Comparison of ENCODE assay signal across 1 cellular context in the genomic region with DNA sequence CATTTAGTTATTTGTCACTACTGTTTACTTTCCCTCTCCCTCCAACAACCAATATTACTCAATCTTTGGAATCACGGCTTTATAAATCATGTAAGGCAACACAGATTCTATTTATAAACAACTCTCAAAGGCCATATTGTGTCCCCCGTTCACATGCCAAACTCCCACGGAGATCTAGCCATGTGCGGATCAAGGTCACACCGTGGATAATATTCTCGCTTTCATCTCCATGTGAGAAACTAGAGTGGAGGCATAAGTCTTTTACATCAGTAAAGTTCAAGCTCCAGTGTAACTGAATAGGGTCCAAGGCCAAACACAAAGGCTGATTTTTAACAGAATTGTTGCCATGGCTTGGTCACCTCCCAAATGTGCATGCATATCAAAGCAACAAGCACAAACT.
A peak's percentile ranks its signal among the peaks of the same experiment; 100 is the strongest.
TF ChIP-seq lines count a peak whose summit lies in the region.

No MANE protein-coding gene starts in this region.

TF ChIP-seq in HepG2, 621 proteins besides CTCF, POLR2A, EP300 and RAD21 (continued from another document and continues in another):
- TF ChIP-seq, protein P1, sequence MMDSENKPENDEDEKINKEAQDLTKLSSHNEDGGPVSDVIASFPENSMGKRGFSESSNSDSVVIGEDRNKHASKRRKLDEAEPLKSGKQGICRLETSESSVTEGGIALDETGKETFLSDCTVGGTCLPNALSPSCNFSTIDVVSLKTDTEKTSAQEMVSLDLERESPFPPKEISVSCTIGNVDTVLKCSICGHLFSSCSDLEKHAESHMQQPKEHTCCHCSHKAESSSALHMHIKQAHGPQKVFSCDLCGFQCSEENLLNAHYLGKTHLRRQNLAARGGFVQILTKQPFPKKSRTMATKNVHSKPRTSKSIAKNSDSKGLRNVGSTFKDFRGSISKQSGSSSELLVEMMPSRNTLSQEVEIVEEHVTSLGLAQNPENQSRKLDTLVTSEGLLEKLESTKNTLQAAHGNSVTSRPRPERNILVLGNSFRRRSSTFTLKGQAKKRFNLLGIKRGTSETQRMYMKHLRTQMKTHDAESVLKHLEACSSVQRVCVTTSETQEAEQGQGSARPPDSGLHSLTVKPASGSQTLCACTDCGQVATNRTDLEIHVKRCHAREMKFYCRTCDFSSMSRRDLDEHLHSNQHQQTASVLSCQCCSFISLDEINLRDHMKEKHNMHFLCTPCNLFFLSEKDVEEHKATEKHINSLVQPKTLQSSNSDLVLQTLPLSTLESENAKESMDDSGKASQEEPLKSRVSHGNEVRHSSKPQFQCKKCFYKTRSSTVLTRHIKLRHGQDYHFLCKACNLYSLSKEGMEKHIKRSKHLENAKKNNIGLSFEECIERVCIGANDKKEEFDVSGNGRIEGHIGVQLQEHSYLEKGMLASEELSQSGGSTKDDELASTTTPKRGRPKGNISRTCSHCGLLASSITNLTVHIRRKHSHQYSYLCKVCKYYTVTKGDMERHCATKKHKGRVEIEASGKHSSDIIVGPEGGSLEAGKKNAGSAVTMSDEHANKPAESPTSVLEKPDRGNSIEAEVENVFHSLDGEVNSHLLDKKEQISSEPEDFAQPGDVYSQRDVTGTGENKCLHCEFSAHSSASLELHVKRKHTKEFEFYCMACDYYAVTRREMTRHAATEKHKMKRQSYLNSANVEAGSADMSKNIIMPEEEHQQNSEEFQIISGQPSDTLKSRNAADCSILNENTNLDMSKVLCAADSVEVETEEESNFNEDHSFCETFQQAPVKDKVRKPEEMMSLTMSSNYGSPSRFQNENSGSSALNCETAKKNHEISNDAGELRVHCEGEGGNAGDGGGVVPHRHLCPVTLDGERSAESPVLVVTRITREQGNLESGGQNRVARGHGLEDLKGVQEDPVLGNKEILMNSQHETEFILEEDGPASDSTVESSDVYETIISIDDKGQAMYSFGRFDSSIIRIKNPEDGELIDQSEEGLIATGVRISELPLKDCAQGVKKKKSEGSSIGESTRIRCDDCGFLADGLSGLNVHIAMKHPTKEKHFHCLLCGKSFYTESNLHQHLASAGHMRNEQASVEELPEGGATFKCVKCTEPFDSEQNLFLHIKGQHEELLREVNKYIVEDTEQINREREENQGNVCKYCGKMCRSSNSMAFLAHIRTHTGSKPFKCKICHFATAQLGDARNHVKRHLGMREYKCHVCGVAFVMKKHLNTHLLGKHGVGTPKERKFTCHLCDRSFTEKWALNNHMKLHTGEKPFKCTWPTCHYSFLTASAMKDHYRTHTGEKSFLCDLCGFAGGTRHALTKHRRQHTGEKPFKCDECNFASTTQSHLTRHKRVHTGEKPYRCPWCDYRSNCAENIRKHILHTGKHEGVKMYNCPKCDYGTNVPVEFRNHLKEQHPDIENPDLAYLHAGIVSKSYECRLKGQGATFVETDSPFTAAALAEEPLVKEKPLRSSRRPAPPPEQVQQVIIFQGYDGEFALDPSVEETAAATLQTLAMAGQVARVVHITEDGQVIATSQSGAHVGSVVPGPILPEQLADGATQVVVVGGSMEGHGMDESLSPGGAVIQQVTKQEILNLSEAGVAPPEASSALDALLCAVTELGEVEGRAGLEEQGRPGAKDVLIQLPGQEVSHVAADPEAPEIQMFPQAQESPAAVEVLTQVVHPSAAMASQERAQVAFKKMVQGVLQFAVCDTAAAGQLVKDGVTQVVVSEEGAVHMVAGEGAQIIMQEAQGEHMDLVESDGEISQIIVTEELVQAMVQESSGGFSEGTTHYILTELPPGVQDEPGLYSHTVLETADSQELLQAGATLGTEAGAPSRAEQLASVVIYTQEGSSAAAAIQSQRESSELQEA (CRISPR knock-in tag; IDR thresholded peaks at IDR 0.05; ENCODE audit: not compliant biosample characterization), result no peak
- no peak for TF ChIP-seq FOXP1 (IDR thresholded peaks at IDR 0.05)
- TF ChIP-seq FOXP1 (CRISPR knock-in tag; IDR thresholded peaks at IDR 0.05), result peak; percentile 75
- TF ChIP-seq SATB2 (CRISPR knock-in tag; IDR thresholded peaks at IDR 0.05), result no peak
- TF ChIP-seq, protein P2, sequence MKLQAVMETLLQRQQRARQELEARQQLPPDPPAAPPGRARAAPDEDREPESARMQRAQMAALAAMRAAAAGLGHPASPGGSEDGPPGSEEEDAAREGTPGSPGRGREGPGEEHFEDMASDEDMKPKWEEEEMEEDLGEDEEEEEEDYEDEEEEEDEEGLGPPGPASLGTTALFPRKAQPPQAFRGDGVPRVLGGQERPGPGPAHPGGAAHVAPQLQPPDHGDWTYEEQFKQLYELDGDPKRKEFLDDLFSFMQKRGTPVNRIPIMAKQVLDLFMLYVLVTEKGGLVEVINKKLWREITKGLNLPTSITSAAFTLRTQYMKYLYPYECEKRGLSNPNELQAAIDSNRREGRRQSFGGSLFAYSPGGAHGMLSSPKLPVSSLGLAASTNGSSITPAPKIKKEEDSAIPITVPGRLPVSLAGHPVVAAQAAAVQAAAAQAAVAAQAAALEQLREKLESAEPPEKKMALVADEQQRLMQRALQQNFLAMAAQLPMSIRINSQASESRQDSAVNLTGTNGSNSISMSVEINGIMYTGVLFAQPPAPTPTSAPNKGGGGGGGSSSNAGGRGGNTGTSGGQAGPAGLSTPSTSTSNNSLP (IDR thresholded peaks at IDR 0.05; ENCODE audit: low read depth, low read length), result peak; percentile 81
- peak; percentile 22; the same call in 1 of the 2 replicates for TF ChIP-seq POGZ (CRISPR knock-in tag; IDR thresholded peaks at IDR 0.05)
- TF ChIP-seq FOSL2 (CRISPR knock-in tag; IDR thresholded peaks at IDR 0.05), result 0 out of 2 replicates have a peak, but pooled peaks have one; percentile 8
- no peak for TF ChIP-seq ZFP36L1 (CRISPR knock-in tag; IDR thresholded peaks at IDR 0.05)
- TF ChIP-seq MIER3 (CRISPR knock-in tag; IDR thresholded peaks at IDR 0.05; ENCODE audit: borderline replicate concordance), result no peak
- TF ChIP-seq, protein P3, sequence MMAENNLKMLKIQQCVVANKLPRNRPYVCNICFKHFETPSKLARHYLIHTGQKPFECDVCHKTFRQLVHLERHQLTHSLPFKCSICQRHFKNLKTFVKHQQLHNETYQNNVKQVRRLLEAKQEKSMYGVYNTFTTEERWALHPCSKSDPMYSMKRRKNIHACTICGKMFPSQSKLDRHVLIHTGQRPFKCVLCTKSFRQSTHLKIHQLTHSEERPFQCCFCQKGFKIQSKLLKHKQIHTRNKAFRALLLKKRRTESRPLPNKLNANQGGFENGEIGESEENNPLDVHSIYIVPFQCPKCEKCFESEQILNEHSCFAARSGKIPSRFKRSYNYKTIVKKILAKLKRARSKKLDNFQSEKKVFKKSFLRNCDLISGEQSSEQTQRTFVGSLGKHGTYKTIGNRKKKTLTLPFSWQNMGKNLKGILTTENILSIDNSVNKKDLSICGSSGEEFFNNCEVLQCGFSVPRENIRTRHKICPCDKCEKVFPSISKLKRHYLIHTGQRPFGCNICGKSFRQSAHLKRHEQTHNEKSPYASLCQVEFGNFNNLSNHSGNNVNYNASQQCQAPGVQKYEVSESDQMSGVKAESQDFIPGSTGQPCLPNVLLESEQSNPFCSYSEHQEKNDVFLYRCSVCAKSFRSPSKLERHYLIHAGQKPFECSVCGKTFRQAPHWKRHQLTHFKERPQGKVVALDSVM (CRISPR knock-in tag; IDR thresholded peaks at IDR 0.05), result no peak
- peak; percentile 44; the same call in 1 of the 2 replicates for TF ChIP-seq ZNF12 (CRISPR knock-in tag; IDR thresholded peaks at IDR 0.05)
- TF ChIP-seq, protein P4, sequence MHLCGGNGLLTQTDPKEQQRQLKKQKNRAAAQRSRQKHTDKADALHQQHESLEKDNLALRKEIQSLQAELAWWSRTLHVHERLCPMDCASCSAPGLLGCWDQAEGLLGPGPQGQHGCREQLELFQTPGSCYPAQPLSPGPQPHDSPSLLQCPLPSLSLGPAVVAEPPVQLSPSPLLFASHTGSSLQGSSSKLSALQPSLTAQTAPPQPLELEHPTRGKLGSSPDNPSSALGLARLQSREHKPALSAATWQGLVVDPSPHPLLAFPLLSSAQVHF (CRISPR knock-in tag; IDR thresholded peaks at IDR 0.05), result no peak
- peak; percentile 61 for TF ChIP-seq HNF4A (CRISPR knock-in tag; IDR thresholded peaks at IDR 0.05)
- 0 out of 2 replicates have a peak, but pooled peaks have one; percentile 27 for TF ChIP-seq HDAC1 (CRISPR knock-in tag; IDR thresholded peaks at IDR 0.05)
- peak; percentile 55 for TF ChIP-seq NCOA2 (CRISPR knock-in tag; IDR thresholded peaks at IDR 0.05)
- TF ChIP-seq ETV6 (CRISPR knock-in tag; conservative IDR thresholded peaks at IDR 0.05), result no peak
- TF ChIP-seq ZBTB3 (CRISPR knock-in tag; IDR thresholded peaks at IDR 0.05; ENCODE audit: borderline replicate concordance, low read depth), result no peak
- TF ChIP-seq RXRB (CRISPR knock-in tag; IDR thresholded peaks at IDR 0.05; ENCODE audit: borderline replicate concordance), result peak; percentile 46; the same call in 1 of the 2 replicates
- no peak for TF ChIP-seq ZFY (CRISPR knock-in tag; IDR thresholded peaks at IDR 0.05)
- no peak for TF ChIP-seq ZNF343 (CRISPR knock-in tag; IDR thresholded peaks at IDR 0.05)
- TF ChIP-seq, protein P5, sequence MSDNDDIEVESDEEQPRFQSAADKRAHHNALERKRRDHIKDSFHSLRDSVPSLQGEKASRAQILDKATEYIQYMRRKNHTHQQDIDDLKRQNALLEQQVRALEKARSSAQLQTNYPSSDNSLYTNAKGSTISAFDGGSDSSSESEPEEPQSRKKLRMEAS (IDR thresholded peaks at IDR 0.05), result peak; percentile 38; the same call in 1 of the 2 replicates
- peak; percentile 67 for TF ChIP-seq BCL6 (CRISPR knock-in tag; IDR thresholded peaks at IDR 0.05)
- peak; percentile 67; the same call in 1 of the 2 replicates for TF ChIP-seq GATAD2A (CRISPR knock-in tag; IDR thresholded peaks at IDR 0.05)
- no peak for TF ChIP-seq HNRNPLL (IDR thresholded peaks at IDR 0.05; ENCODE audit: low read depth, low read length, poor library complexity, severe bottlenecking)
- no peak for TF ChIP-seq ZNF749 (CRISPR knock-in tag; IDR thresholded peaks at IDR 0.05; ENCODE audit: borderline replicate concordance)
- TF ChIP-seq ZNF788 (CRISPR knock-in tag; IDR thresholded peaks at IDR 0.05; ENCODE audit: borderline replicate concordance), result no peak
- TF ChIP-seq ZNF263 (CRISPR knock-in tag; IDR thresholded peaks at IDR 0.05), result no peak
- TF ChIP-seq RBM22 (optimal IDR thresholded peaks at IDR 0.05; ENCODE audit: low read length), result no peak
- TF ChIP-seq, protein P6, sequence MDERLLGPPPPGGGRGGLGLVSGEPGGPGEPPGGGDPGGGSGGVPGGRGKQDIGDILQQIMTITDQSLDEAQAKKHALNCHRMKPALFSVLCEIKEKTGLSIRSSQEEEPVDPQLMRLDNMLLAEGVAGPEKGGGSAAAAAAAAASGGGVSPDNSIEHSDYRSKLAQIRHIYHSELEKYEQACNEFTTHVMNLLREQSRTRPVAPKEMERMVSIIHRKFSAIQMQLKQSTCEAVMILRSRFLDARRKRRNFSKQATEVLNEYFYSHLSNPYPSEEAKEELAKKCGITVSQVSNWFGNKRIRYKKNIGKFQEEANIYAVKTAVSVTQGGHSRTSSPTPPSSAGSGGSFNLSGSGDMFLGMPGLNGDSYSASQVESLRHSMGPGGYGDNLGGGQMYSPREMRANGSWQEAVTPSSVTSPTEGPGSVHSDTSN (CRISPR knock-in tag; IDR thresholded peaks at IDR 0.05), result no peak
- TF ChIP-seq NR2F2 (IDR thresholded peaks at IDR 0.05; ENCODE audit: borderline replicate concordance, low read depth), result peak; percentile 28; the same call in 1 of the 2 replicates
- no peak for TF ChIP-seq YY1 (IDR thresholded peaks at IDR 0.05; ENCODE audit: insufficient read depth, insufficient replicate concordance, low read depth, low read length)
- no peak for TF ChIP-seq ZNF101 (CRISPR knock-in tag; IDR thresholded peaks at IDR 0.05; ENCODE audit: borderline replicate concordance, low read depth)
- TF ChIP-seq SALL1 (CRISPR knock-in tag; IDR thresholded peaks at IDR 0.05), result peak; percentile 65; the same call in 1 of the 2 replicates
- TF ChIP-seq ZMYM4 (CRISPR knock-in tag; IDR thresholded peaks at IDR 0.05), result peak; percentile 34; the same call in 1 of the 2 replicates
- TF ChIP-seq, protein P7, sequence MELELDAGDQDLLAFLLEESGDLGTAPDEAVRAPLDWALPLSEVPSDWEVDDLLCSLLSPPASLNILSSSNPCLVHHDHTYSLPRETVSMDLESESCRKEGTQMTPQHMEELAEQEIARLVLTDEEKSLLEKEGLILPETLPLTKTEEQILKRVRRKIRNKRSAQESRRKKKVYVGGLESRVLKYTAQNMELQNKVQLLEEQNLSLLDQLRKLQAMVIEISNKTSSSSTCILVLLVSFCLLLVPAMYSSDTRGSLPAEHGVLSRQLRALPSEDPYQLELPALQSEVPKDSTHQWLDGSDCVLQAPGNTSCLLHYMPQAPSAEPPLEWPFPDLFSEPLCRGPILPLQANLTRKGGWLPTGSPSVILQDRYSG (CRISPR knock-in tag; IDR thresholded peaks at IDR 0.05), result no peak
- TF ChIP-seq, protein P8, sequence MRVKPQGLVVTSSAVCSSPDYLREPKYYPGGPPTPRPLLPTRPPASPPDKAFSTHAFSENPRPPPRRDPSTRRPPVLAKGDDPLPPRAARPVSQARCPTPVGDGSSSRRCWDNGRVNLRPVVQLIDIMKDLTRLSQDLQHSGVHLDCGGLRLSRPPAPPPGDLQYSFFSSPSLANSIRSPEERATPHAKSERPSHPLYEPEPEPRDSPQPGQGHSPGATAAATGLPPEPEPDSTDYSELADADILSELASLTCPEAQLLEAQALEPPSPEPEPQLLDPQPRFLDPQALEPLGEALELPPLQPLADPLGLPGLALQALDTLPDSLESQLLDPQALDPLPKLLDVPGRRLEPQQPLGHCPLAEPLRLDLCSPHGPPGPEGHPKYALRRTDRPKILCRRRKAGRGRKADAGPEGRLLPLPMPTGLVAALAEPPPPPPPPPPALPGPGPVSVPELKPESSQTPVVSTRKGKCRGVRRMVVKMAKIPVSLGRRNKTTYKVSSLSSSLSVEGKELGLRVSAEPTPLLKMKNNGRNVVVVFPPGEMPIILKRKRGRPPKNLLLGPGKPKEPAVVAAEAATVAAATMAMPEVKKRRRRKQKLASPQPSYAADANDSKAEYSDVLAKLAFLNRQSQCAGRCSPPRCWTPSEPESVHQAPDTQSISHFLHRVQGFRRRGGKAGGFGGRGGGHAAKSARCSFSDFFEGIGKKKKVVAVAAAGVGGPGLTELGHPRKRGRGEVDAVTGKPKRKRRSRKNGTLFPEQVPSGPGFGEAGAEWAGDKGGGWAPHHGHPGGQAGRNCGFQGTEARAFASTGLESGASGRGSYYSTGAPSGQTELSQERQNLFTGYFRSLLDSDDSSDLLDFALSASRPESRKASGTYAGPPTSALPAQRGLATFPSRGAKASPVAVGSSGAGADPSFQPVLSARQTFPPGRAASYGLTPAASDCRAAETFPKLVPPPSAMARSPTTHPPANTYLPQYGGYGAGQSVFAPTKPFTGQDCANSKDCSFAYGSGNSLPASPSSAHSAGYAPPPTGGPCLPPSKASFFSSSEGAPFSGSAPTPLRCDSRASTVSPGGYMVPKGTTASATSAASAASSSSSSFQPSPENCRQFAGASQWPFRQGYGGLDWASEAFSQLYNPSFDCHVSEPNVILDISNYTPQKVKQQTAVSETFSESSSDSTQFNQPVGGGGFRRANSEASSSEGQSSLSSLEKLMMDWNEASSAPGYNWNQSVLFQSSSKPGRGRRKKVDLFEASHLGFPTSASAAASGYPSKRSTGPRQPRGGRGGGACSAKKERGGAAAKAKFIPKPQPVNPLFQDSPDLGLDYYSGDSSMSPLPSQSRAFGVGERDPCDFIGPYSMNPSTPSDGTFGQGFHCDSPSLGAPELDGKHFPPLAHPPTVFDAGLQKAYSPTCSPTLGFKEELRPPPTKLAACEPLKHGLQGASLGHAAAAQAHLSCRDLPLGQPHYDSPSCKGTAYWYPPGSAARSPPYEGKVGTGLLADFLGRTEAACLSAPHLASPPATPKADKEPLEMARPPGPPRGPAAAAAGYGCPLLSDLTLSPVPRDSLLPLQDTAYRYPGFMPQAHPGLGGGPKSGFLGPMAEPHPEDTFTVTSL (CRISPR knock-in tag; IDR thresholded peaks at IDR 0.05; ENCODE audit: borderline replicate concordance), result peak; percentile 49; the same call in 1 of the 2 replicates
